ENCODE assay signal across 8 cellular contexts in the genomic region with DNA sequence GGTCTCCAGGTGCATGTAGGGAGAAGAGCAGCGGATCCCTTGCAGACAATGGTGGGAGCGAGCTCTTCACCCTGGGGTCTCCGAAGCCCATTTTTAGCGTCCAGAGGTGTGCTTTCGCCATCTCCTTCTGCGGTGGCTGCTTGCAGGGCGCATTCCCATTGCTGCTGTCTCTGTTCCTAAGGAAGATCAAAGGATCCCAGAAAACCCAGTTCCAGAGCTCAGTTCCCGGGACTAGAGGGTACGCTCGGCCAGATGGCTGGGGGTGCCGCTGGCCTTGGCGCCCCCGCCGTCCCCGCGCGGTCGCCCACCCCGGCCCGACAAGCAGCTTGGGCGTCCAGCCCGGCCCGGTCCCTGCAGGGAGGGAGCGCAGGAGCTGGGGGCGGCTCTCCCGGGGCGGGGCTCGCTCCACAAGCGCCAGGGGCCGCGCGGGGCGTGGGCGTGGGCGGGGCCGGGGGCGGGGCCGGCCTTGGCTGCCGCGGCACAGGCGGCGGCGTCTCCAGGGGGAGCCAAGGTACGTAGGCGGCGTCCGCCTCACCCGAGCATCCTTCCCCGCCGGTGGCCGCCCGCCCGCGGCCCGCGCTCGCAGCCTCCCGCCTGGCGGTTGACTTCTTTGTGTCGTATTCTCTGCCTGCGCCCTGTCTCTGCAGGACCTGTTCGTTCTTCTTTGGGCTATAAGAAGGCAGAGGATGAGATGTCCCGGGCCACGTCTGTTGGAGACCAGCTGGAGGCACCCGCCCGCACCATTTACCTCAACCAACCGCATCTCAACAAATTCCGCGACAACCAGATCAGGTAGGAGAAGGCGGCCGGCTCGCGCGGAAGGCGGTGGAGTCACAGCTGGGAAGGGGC.
DNase-seq lines count a peak whose midpoint lies in the region; ATAC-seq and TF ChIP-seq lines count a peak whose summit lies in the region.

No MANE protein-coding gene starts in this region.

- no peak overlapping the region for H3K27ac ChIP-seq in 22Rv1
- no peak overlapping the region for H3K27ac ChIP-seq in iPS DF 6.9 (ENCODE audit: low read length)
- H3K27ac ChIP-seq in esophagus squamous epithelium: no peak overlapping the region

- no peak for TF ChIP-seq POLR2A in esophagus squamous epithelium (IDR thresholded peaks at IDR 0.05)

- TF ChIP-seq CTCF in 22Rv1 (IDR thresholded peaks at IDR 0.05): peak; percentile 27
- TF ChIP-seq CTCF in esophagus squamous epithelium (IDR thresholded peaks at IDR 0.05): no peak

- WGBS in iPS DF 6.9 (ENCODE audit: insufficient coverage, insufficient read length): no CpG with 5 or more reads among the region's 75 CpGs
- WGBS in esophagus squamous epithelium, 2 donors: 16 to 29% methylated on average over 12 to 14 of the region's 75 CpGs

- H3K36me3 ChIP-seq in iPS DF 6.9 (ENCODE audit: control insufficient read depth, insufficient read depth, low read length): no peaks in the 10 kb centered on the region
- no peaks in the 10 kb centered on the region for H3K36me3 ChIP-seq in esophagus squamous epithelium

- no peaks in the 10 kb centered on the region for H3K9me3 ChIP-seq in iPS DF 6.9 (ENCODE audit: control insufficient read depth, insufficient read depth, low read length)
- no peaks in the 10 kb centered on the region for H3K9me3 ChIP-seq in esophagus squamous epithelium

- H3K27me3 ChIP-seq in iPS DF 6.9 (ENCODE audit: control insufficient read depth, insufficient read depth, low read length): peaks cover 1% of the 10 kb centered on the region; the same call in 1 of the 2 replicates
- peaks cover 0 to 61% (median 0%) of the 10 kb centered on the region in 4 donors for H3K27me3 ChIP-seq in esophagus squamous epithelium

- intact Hi-C loops in esophagus squamous epithelium (cut with DNase I): no loop called here

- ATAC-seq in SK-N-SH treated with all-trans-retinoic acid at 6 μM for 48 hours: peak; percentile 32
- no peak for ATAC-seq in GM21529 (IDR thresholded peaks at IDR 0.05; ENCODE audit: unreplicated experiment)
- no peak for ATAC-seq in GM21576 (IDR thresholded peaks at IDR 0.05; ENCODE audit: unreplicated experiment)

- H3K4me3 ChIP-seq in iPS DF 6.9 (ENCODE audit: low read length) (peak overlapping the region; percentile 90; the same call in 1 of the 2 replicates), esophagus squamous epithelium (peak overlapping the region in 1 of 4 donors; percentile 26)

- H3K4me1 ChIP-seq in iPS DF 6.9 (ENCODE audit: control insufficient read depth, insufficient read depth, low read length): no peaks in the 10 kb centered on the region; the same call in 1 of the 2 replicates
- H3K4me1 ChIP-seq in esophagus squamous epithelium: peaks cover 0 to 5% (median 0%) of the 10 kb centered on the region in 3 donors

- DNase-seq in GM19238 (ENCODE audit: insufficient read length, low spot score): peak; percentile 23
- DNase-seq in iPS DF 6.9 (ENCODE audit: low read depth, low spot score): no peak
- DNase-seq in effector CD8-positive, alpha-beta T cell (lab: John Stamatoyannopoulos, UW): no peak
- no peak for DNase-seq in esophagus squamous epithelium (lab: John Stamatoyannopoulos, UW)

TF ChIP-seq in SK-N-SH treated with all-trans-retinoic acid at 6 μM for 48 hours, 23 proteins besides CTCF, POLR2A, EP300 and RAD21:
- TF ChIP-seq, protein P1, sequence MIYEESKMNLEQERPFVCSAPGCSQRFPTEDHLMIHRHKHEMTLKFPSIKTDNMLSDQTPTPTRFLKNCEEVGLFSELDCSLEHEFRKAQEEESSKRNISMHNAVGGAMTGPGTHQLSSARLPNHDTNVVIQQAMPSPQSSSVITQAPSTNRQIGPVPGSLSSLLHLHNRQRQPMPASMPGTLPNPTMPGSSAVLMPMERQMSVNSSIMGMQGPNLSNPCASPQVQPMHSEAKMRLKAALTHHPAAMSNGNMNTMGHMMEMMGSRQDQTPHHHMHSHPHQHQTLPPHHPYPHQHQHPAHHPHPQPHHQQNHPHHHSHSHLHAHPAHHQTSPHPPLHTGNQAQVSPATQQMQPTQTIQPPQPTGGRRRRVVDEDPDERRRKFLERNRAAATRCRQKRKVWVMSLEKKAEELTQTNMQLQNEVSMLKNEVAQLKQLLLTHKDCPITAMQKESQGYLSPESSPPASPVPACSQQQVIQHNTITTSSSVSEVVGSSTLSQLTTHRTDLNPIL (CRISPR knock-in tag; IDR thresholded peaks at IDR 0.05; ENCODE audit: low read depth): no peak
- no peak for TF ChIP-seq ISL1 (CRISPR knock-in tag; IDR thresholded peaks at IDR 0.05)
- TF ChIP-seq, protein P2, sequence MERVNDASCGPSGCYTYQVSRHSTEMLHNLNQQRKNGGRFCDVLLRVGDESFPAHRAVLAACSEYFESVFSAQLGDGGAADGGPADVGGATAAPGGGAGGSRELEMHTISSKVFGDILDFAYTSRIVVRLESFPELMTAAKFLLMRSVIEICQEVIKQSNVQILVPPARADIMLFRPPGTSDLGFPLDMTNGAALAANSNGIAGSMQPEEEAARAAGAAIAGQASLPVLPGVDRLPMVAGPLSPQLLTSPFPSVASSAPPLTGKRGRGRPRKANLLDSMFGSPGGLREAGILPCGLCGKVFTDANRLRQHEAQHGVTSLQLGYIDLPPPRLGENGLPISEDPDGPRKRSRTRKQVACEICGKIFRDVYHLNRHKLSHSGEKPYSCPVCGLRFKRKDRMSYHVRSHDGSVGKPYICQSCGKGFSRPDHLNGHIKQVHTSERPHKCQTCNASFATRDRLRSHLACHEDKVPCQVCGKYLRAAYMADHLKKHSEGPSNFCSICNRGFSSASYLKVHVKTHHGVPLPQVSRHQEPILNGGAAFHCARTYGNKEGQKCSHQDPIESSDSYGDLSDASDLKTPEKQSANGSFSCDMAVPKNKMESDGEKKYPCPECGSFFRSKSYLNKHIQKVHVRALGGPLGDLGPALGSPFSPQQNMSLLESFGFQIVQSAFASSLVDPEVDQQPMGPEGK (CRISPR knock-in tag; IDR thresholded peaks at IDR 0.05; ENCODE audit: borderline replicate concordance): no peak
